In the genomic region with DNA sequence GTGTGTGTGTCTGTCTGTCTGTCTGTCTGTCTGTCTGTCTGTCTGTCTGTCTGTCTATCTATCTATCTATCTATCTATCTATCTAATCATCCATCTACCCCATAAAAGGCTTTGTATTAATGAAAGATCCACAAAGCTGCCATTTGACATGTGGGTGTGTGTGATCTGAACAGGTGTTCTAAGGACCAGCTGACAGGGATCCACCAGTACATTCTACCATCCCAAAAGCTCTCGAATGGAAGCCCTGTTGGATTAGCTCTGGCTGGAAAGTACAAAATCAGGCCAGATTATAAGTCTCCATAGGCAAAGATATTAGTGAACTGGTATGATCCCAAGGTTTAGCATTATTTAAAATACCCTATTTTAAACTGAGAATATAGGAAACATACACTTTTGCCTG, we compare ENCODE assay signal across 31 cellular contexts.
"Had no signal": no experiment of that assay in that cellular context is flagged by ENCODE, and none has a peak within 500 bp of the region (broad histone marks: within the 10 kb centered on the region; RNA-seq: fewer than 3 reads in every experiment).

No MANE protein-coding gene starts in this region.

- DNase-seq: activated CD4-positive, alpha-beta memory T cell treated with anti-CD3 and anti-CD28 coated beads for 36 hours; activated CD4-positive, alpha-beta T cell treated with anti-CD3 and anti-CD28 coated beads for 36 hours; activated CD4-positive, alpha-beta T cell treated with anti-CD3 and anti-CD28 coated beads, Interleukin-2, amount 10 ng/mL, durations not matched to agents 24 days and 14 days; activated CD4-positive, CD25-positive, alpha-beta regulatory T cell; activated CD4-positive, CD25-positive, alpha-beta regulatory T cell treated with anti-CD3 and anti-CD28 coated beads, Interleukin-2, amount 50 U/mL, for 72 hours; activated CD8-positive, alpha-beta memory T cell treated with anti-CD3 and anti-CD28 coated beads, Interleukin-2, amount 10 ng/mL, durations not matched to agents 7 days and 5 days; activated CD8-positive, alpha-beta memory T cell treated with anti-CD3 and anti-CD28 coated beads, Interleukin-2, amount 50 U/mL, for 4 hours; activated CD8-positive, alpha-beta T cell treated with anti-CD3 and anti-CD28 coated beads, Interleukin-2, amount 10 ng/mL, durations not matched to agents 7 days and 5 days; activated gamma-delta T cell; activated naive CD4-positive, alpha-beta T cell; activated naive CD4-positive, alpha-beta T cell treated with anti-CD3 and anti-CD28 coated beads, Interleukin-2, amount 10 ng/mL, durations not matched to agents 7 days and 5 days; activated naive CD8-positive, alpha-beta T cell treated with anti-CD3 and anti-CD28 coated beads for 36 hours; activated naive CD8-positive, alpha-beta T cell treated with anti-CD3 and anti-CD28 coated beads, Interleukin-2, amount 50 U/mL, for 24 hours; activated T-cell treated with anti-CD3 and anti-CD28 coated beads, Interleukin-2, amount 50 U/mL, for 1 hour; activated T-cell treated with anti-CD3 and anti-CD28 coated beads, Interleukin-2, amount 50 U/mL, for 48 hours; adrenal gland; amygdala; aorta; body of pancreas; caudate nucleus; cortex of kidney; dermis blood vessel endothelial cell; effector CD4-positive, alpha-beta T cell; effector memory CD8-positive, alpha-beta T cell; erythroblast; foreskin keratinocyte; gastrocnemius medialis; glutamatergic neuron; T-helper 1 cell; T-helper 2 cell had no signal

- H3K4me1 ChIP-seq: body of pancreas had no signal

- H3K27ac ChIP-seq: adrenal gland, body of pancreas, esophagus muscularis mucosa, foreskin keratinocyte had no signal

- ATAC-seq: activated CD4-positive, alpha-beta T cell treated with anti-CD3 and anti-CD28 coated beads for 36 hours; activated CD8-positive, alpha-beta memory T cell treated with anti-CD3 and anti-CD28 coated beads, Interleukin-2, amount 10 ng/mL, durations not matched to agents 7 days and 5 days; activated CD8-positive, alpha-beta T cell treated with anti-CD3 and anti-CD28 coated beads, Interleukin-2, amount 10 ng/mL, durations not matched to agents 7 days and 5 days; activated naive CD8-positive, alpha-beta T cell treated with anti-CD3 and anti-CD28 coated beads, Interleukin-2, amount 50 U/mL, for 24 hours; body of pancreas; effector memory CD8-positive, alpha-beta T cell; foreskin keratinocyte; gastrocnemius medialis had no signal

- H3K9me3 Mint-ChIP-seq: activated CD4-positive, alpha-beta memory T cell treated with anti-CD3 and anti-CD28 coated beads for 36 hours; activated CD4-positive, alpha-beta T cell treated with anti-CD3 and anti-CD28 coated beads, Interleukin-2, amount 10 ng/mL, durations not matched to agents 24 days and 14 days; activated naive CD4-positive, alpha-beta T cell treated with anti-CD3 and anti-CD28 coated beads, Interleukin-2, amount 10 ng/mL, durations not matched to agents 7 days and 5 days; activated naive CD8-positive, alpha-beta T cell treated with anti-CD3 and anti-CD28 coated beads for 36 hours; activated naive CD8-positive, alpha-beta T cell treated with anti-CD3 and anti-CD28 coated beads, Interleukin-2, amount 50 U/mL, for 24 hours; effector memory CD8-positive, alpha-beta T cell had no signal

- H3K9me3 ChIP-seq: adrenal gland, body of pancreas, esophagus muscularis mucosa, gastrocnemius medialis had no signal

- H3K4me3 ChIP-seq: adrenal gland, body of pancreas, esophagus muscularis mucosa, gastrocnemius medialis had no signal

- H3K4me1 Mint-ChIP-seq: activated CD8-positive, alpha-beta memory T cell treated with anti-CD3 and anti-CD28 coated beads, Interleukin-2, amount 10 ng/mL, durations not matched to agents 7 days and 5 days; activated naive CD4-positive, alpha-beta T cell treated with anti-CD3 and anti-CD28 coated beads, Interleukin-2, amount 10 ng/mL, durations not matched to agents 7 days and 5 days had no signal

- H3K27me3 Mint-ChIP-seq: activated CD4-positive, alpha-beta memory T cell treated with anti-CD3 and anti-CD28 coated beads for 36 hours; activated CD4-positive, alpha-beta T cell treated with anti-CD3 and anti-CD28 coated beads for 36 hours; activated CD4-positive, alpha-beta T cell treated with anti-CD3 and anti-CD28 coated beads, Interleukin-2, amount 10 ng/mL, durations not matched to agents 24 days and 14 days; activated CD8-positive, alpha-beta memory T cell treated with anti-CD3 and anti-CD28 coated beads, Interleukin-2, amount 10 ng/mL, durations not matched to agents 7 days and 5 days; activated naive CD4-positive, alpha-beta T cell treated with anti-CD3 and anti-CD28 coated beads, Interleukin-2, amount 10 ng/mL, durations not matched to agents 7 days and 5 days; activated naive CD8-positive, alpha-beta T cell treated with anti-CD3 and anti-CD28 coated beads for 36 hours; activated naive CD8-positive, alpha-beta T cell treated with anti-CD3 and anti-CD28 coated beads, Interleukin-2, amount 50 U/mL, for 24 hours; effector memory CD8-positive, alpha-beta T cell had no signal

- H3K27ac Mint-ChIP-seq: activated CD4-positive, alpha-beta memory T cell treated with anti-CD3 and anti-CD28 coated beads for 36 hours; activated CD4-positive, alpha-beta T cell treated with anti-CD3 and anti-CD28 coated beads for 36 hours; activated CD8-positive, alpha-beta memory T cell treated with anti-CD3 and anti-CD28 coated beads, Interleukin-2, amount 10 ng/mL, durations not matched to agents 7 days and 5 days; activated CD8-positive, alpha-beta T cell treated with anti-CD3 and anti-CD28 coated beads, Interleukin-2, amount 10 ng/mL, durations not matched to agents 7 days and 5 days; activated naive CD4-positive, alpha-beta T cell treated with anti-CD3 and anti-CD28 coated beads, Interleukin-2, amount 10 ng/mL, durations not matched to agents 7 days and 5 days; activated naive CD8-positive, alpha-beta T cell treated with anti-CD3 and anti-CD28 coated beads for 36 hours had no signal

- H3K4me3 Mint-ChIP-seq: activated CD4-positive, alpha-beta memory T cell treated with anti-CD3 and anti-CD28 coated beads for 36 hours; activated CD4-positive, alpha-beta T cell treated with anti-CD3 and anti-CD28 coated beads for 36 hours; activated CD4-positive, alpha-beta T cell treated with anti-CD3 and anti-CD28 coated beads, Interleukin-2, amount 10 ng/mL, durations not matched to agents 24 days and 14 days; activated CD8-positive, alpha-beta memory T cell treated with anti-CD3 and anti-CD28 coated beads, Interleukin-2, amount 10 ng/mL, durations not matched to agents 7 days and 5 days; activated CD8-positive, alpha-beta T cell treated with anti-CD3 and anti-CD28 coated beads, Interleukin-2, amount 10 ng/mL, durations not matched to agents 7 days and 5 days; activated naive CD4-positive, alpha-beta T cell treated with anti-CD3 and anti-CD28 coated beads, Interleukin-2, amount 10 ng/mL, durations not matched to agents 7 days and 5 days; activated naive CD8-positive, alpha-beta T cell treated with anti-CD3 and anti-CD28 coated beads for 36 hours; activated naive CD8-positive, alpha-beta T cell treated with anti-CD3 and anti-CD28 coated beads, Interleukin-2, amount 50 U/mL, for 24 hours; effector memory CD8-positive, alpha-beta T cell had no signal

- H3K27me3 ChIP-seq: adrenal gland, body of pancreas, esophagus muscularis mucosa, foreskin keratinocyte, gastrocnemius medialis had no signal
